8 cellular contexts compared by ENCODE assay signal in genomic region chr6:34196116-34196832, GRCh38. TPM values are rescaled to one million over a fixed set of nuclear protein-coding genes. Genes with fewer than 3 reads are reported as not detected.
DNase-seq lines count a peak whose midpoint lies in the region; ATAC-seq and TF ChIP-seq lines count a peak whose summit lies in the region.

No MANE protein-coding gene starts in this region.

- no peaks in the 10 kb centered on the region for H3K9me3 ChIP-seq in breast epithelium

- no peak overlapping the region for H3K27ac ChIP-seq in breast epithelium

- TF ChIP-seq POLR2A in breast epithelium (IDR thresholded peaks at IDR 0.05), result no peak

- no peaks in the 10 kb centered on the region for H3K27me3 ChIP-seq in breast epithelium

- H3K4me1 ChIP-seq in breast epithelium, result no peaks in the 10 kb centered on the region

- intact Hi-C loops in breast epithelium (cut with DNase I; ENCODE audit: low total_unique reads), result no loop called here

- TF ChIP-seq CTCF in WI38 (IDR thresholded peaks at IDR 0.05; ENCODE audit: low read depth, low read length) (peak; percentile 95), breast epithelium (IDR thresholded peaks at IDR 0.05) (peak; percentile 95 to 97 (median 96))

- DNase-seq in D341Med (ENCODE audit: low spot score), result peak; percentile 95
- peak; percentile 44 for DNase-seq in NCI-H128 (lab: John Stamatoyannopoulos, UW; ENCODE audit: unreplicated experiment)
- DNase-seq in breast epithelium (ENCODE audit: low spot score in 2 of 2), result peak; percentile 67 to 85
- DNase-seq in islet precursor cell, result peak; percentile 80
- peak; percentile 81 to 89 for DNase-seq in stimulated activated CD4-positive, alpha-beta T cell treated with anti-CD3 and anti-CD28 coated beads, Interleukin-12 subunit alpha, Interleukin-12 subunit beta, amount 100 ng/mL, for 24 hours (ENCODE audit: low read depth in 2 of 2)

- peak overlapping the region; percentile 48 for H3K4me3 ChIP-seq in WI38 (ENCODE audit: low read depth, low read length)
- H3K4me3 ChIP-seq in breast epithelium, result peak overlapping the region; percentile 44 to 67 (median 53)

- H3K36me3 ChIP-seq in breast epithelium, result no peaks in the 10 kb centered on the region

- ATAC-seq in GM21576 (IDR thresholded peaks at IDR 0.05; ENCODE audit: unreplicated experiment) (peak; percentile 56), HG02884 (IDR thresholded peaks at IDR 0.05; ENCODE audit: unreplicated experiment) (no peak)

RNA-seq across cellular contexts. Expression of gene HMGA1, which starts 40.4 kb away (rescaled TPM):
- 10 to 100 TPM; 10.9 to 20.9 (median 12.8) TPM for total RNA-seq in breast epithelium

RNA-seq across cellular contexts. Expression of gene GRM4, which starts 50.4 kb away (rescaled TPM):
- total RNA-seq in breast epithelium, result not detected

RNA-seq across cellular contexts. Expression of gene SMIM29, which starts 52.5 kb away (rescaled TPM):
- 10 to 100 TPM; 22.0 to 25.3 (median 22.8) TPM for total RNA-seq in breast epithelium

Comparison
In these comparisons a context has a peak if more than half of its experiments do, and no peak if none do; other contexts are left out.
1. DNase-seq: peak in every context shown above with its lines; median percentile 95 in D341Med; 85 in stimulated activated CD4-positive, alpha-beta T cell treated with anti-CD3 and anti-CD28 coated beads, Interleukin-12 subunit alpha, Interleukin-12 subunit beta, amount 100 ng/mL, for 24 hours; 80 in islet precursor cell; 76 in breast epithelium; 44 in NCI-H128.